31 cellular contexts compared by ENCODE assay signal in genomic region chr19:43495082-43495481, GRCh38. TPM values are rescaled to one million over a fixed set of nuclear protein-coding genes. Genes with fewer than 3 reads are reported as not detected.
"Had no signal": no experiment of that assay in that cellular context is flagged by ENCODE, and none has a peak within 500 bp of the region (broad histone marks: within the 10 kb centered on the region; RNA-seq: fewer than 3 reads in every experiment).

No MANE protein-coding gene starts in this region.

- ATAC-seq: activated CD8-positive, alpha-beta T cell treated with anti-CD3 and anti-CD28 coated beads for 36 hours; activated naive CD8-positive, alpha-beta T cell treated with anti-CD3 and anti-CD28 coated beads, Interleukin-2, amount 50 U/mL, for 24 hours; activated T-cell treated with anti-CD3 and anti-CD28 coated beads, Interleukin-2, amount 50 U/mL, for 4 hours; activated T-helper 17 cell treated with anti-CD3 and anti-CD28 coated beads, Interleukin-2, amount 50 U/mL, for 72 hours; body of pancreas; effector memory CD8-positive, alpha-beta T cell; gastroesophageal sphincter; WTC11 had no signal

- H3K27ac ChIP-seq: adrenal gland, body of pancreas, esophagus squamous epithelium, gastroesophageal sphincter, VCaP had no signal

- H3K4me3 Mint-ChIP-seq: activated CD8-positive, alpha-beta T cell treated with anti-CD3 and anti-CD28 coated beads for 36 hours; activated naive CD4-positive, alpha-beta T cell treated with anti-CD3 and anti-CD28 coated beads, Interleukin-2, amount 50 U/mL, for 24 hours; activated naive CD8-positive, alpha-beta T cell treated with anti-CD3 and anti-CD28 coated beads for 36 hours; activated naive CD8-positive, alpha-beta T cell treated with anti-CD3 and anti-CD28 coated beads, Interleukin-2, amount 50 U/mL, for 24 hours; activated T-cell treated with anti-CD3 and anti-CD28 coated beads, Interleukin-2, amount 50 U/mL, for 4 hours; activated T-helper 17 cell treated with anti-CD3 and anti-CD28 coated beads, Interleukin-2, amount 50 U/mL, for 72 hours; effector memory CD8-positive, alpha-beta T cell; WTC11 had no signal

- H3K4me1 ChIP-seq: body of pancreas had no signal

- H3K4me3 ChIP-seq: adrenal gland, body of pancreas, esophagus squamous epithelium, gastroesophageal sphincter had no signal

- H3K27me3 ChIP-seq: adrenal gland, body of pancreas, esophagus squamous epithelium, gastroesophageal sphincter had no signal

- DNase-seq: activated CD4-positive, alpha-beta T cell treated with anti-CD3 and anti-CD28 coated beads for 1 hour; activated CD4-positive, alpha-beta T cell treated with anti-CD3 and anti-CD28 coated beads for 48 hours; activated CD4-positive, alpha-beta T cell treated with anti-CD3 and anti-CD28 coated beads, Interleukin-2, amount 50 U/mL, for 1 hour; activated CD4-positive, alpha-beta T cell treated with anti-CD3 and anti-CD28 coated beads, Interleukin-2, amount 50 U/mL, for 48 hours; activated CD8-positive, alpha-beta memory T cell treated with anti-CD3 and anti-CD28 coated beads for 24 hours; activated CD8-positive, alpha-beta T cell treated with anti-CD3 and anti-CD28 coated beads for 36 hours; activated effector memory CD4-positive, alpha-beta T cell treated with Interleukin-2 at 50 U/mL for 16 hours; activated gamma-delta T cell treated with Interleukin-2 at 50 U/mL for 16 hours; activated naive CD4-positive, alpha-beta T cell treated with Interleukin-2 at 50 U/mL for 16 hours; activated naive CD8-positive, alpha-beta T cell treated with anti-CD3 and anti-CD28 coated beads for 36 hours; activated naive CD8-positive, alpha-beta T cell treated with anti-CD3 and anti-CD28 coated beads, Interleukin-2, amount 50 U/mL, for 24 hours; activated T-cell treated with anti-CD3 and anti-CD28 coated beads, Interleukin-2, amount 50 U/mL, for 4 hours; adrenal gland; amygdala; aorta; body of pancreas; caudate nucleus; cortex of kidney; dermis blood vessel endothelial cell; effector CD4-positive, alpha-beta T cell; effector memory CD8-positive, alpha-beta T cell; erythroblast; esophagus squamous epithelium; foreskin melanocyte; T-helper 2 cell had no signal

- H3K27ac Mint-ChIP-seq: activated CD8-positive, alpha-beta T cell treated with anti-CD3 and anti-CD28 coated beads for 36 hours; activated naive CD4-positive, alpha-beta T cell treated with anti-CD3 and anti-CD28 coated beads, Interleukin-2, amount 50 U/mL, for 24 hours; activated naive CD8-positive, alpha-beta T cell treated with anti-CD3 and anti-CD28 coated beads for 36 hours; activated naive CD8-positive, alpha-beta T cell treated with anti-CD3 and anti-CD28 coated beads, Interleukin-2, amount 50 U/mL, for 24 hours; WTC11 had no signal

- H3K9me3 Mint-ChIP-seq: activated CD8-positive, alpha-beta T cell treated with anti-CD3 and anti-CD28 coated beads for 36 hours; activated naive CD4-positive, alpha-beta T cell treated with anti-CD3 and anti-CD28 coated beads, Interleukin-2, amount 50 U/mL, for 24 hours; activated naive CD8-positive, alpha-beta T cell treated with anti-CD3 and anti-CD28 coated beads for 36 hours; activated naive CD8-positive, alpha-beta T cell treated with anti-CD3 and anti-CD28 coated beads, Interleukin-2, amount 50 U/mL, for 24 hours; activated T-cell treated with anti-CD3 and anti-CD28 coated beads, Interleukin-2, amount 50 U/mL, for 4 hours; activated T-helper 17 cell treated with anti-CD3 and anti-CD28 coated beads, Interleukin-2, amount 50 U/mL, for 72 hours; effector memory CD8-positive, alpha-beta T cell; WTC11 had no signal

- H3K4me1 Mint-ChIP-seq: WTC11 had no signal

- H3K27me3 Mint-ChIP-seq: activated CD8-positive, alpha-beta T cell treated with anti-CD3 and anti-CD28 coated beads for 36 hours; activated naive CD4-positive, alpha-beta T cell treated with anti-CD3 and anti-CD28 coated beads, Interleukin-2, amount 50 U/mL, for 24 hours; activated naive CD8-positive, alpha-beta T cell treated with anti-CD3 and anti-CD28 coated beads for 36 hours; activated naive CD8-positive, alpha-beta T cell treated with anti-CD3 and anti-CD28 coated beads, Interleukin-2, amount 50 U/mL, for 24 hours; activated T-helper 17 cell treated with anti-CD3 and anti-CD28 coated beads, Interleukin-2, amount 50 U/mL, for 72 hours; effector memory CD8-positive, alpha-beta T cell had no signal

- H3K9me3 ChIP-seq: adrenal gland, body of pancreas, esophagus squamous epithelium, gastroesophageal sphincter had no signal

RNA-seq across cellular contexts. Expression of gene LYPD3, which starts 29.7 kb away (rescaled TPM):
- total RNA-seq: glomerular endothelial cell had no signal

RNA-seq across cellular contexts. Expression of gene ZNF575, which starts 37.9 kb away (rescaled TPM):
- total RNA-seq: dermis blood vessel endothelial cell, esophagus squamous epithelium, glomerular endothelial cell had no signal
